Comparison of ENCODE assay signal across 16 cellular contexts in the genomic region with DNA sequence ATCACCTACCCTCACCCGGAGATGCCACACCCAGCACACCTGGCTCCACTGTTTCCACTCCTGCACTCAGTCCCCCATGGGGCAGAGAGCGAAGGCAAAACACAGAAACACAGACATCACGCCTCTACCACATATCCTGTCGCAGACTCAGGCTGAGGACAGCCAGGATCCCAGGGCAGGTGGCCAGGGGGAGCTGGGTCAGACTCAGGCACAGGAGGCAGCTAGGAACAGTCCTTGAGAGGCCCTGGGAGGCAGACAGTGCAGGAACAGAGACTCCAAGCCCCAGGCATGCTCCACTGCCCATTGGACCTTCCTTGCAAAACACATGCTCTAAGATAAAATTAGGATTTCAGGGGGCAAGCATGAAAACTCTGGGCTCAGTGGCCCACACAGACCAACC.
A peak's percentile ranks its signal among the peaks of the same experiment; 100 is the strongest.
DNase-seq lines count a peak whose midpoint lies in the region; ATAC-seq and TF ChIP-seq lines count a peak whose summit lies in the region.
"Had no signal": no experiment of that assay in that cellular context is flagged by ENCODE, and none has a peak within 500 bp of the region (broad histone marks: within the 10 kb centered on the region; RNA-seq: fewer than 3 reads in every experiment).

No MANE protein-coding gene starts in this region.

- 92% methylated on average over 4 of the region's 4 CpGs for WGBS in prostate gland

- H3K4me3 ChIP-seq in prostate gland, result no peak overlapping the region
- H3K4me3 ChIP-seq: SJCRH30 had no signal

- no peaks in the 10 kb centered on the region for H3K27me3 ChIP-seq in prostate gland (replicated peaks; ENCODE audit: insufficient read depth)

- TF ChIP-seq CTCF in prostate gland (IDR thresholded peaks at IDR 0.05), result no peak

- DNase-seq in dedifferentiated amniotic fluid mesenchymal stem cell (ENCODE audit: extremely low spot score) (peak; percentile 9), prostate gland (ENCODE audit: low spot score) (no peak), posterior cingulate gyrus (no peak), iPS-NIHi7 (ENCODE audit: extremely low spot score) (no peak), SIG-M5 treated with dmso at 0.1 percent for 504 hours (lab: John Stamatoyannopoulos, UW; ENCODE audit: unreplicated experiment) (no peak)
- DNase-seq in activated CD8-positive, alpha-beta memory T cell treated with anti-CD3 and anti-CD28 coated beads, Interleukin-2, amount 50 U/mL, for 4 hours, result no peak
- DNase-seq: COR-L47, GOT3, HFFc6, Kasumi-1, NCI-H1930, NCI-H510A treated with DMSO at 0.1 percent for 48 hours, SJCRH30 had no signal

- intact Hi-C loops in prostate gland (cut with DNase I), result no loop called here
- intact Hi-C loops in posterior cingulate gyrus (cut with DNase I), result no loop called here

- ATAC-seq in GM18502 (IDR thresholded peaks at IDR 0.05; ENCODE audit: poor library complexity, unreplicated experiment) (peak; percentile 5), HG02884 (IDR thresholded peaks at IDR 0.05; ENCODE audit: unreplicated experiment) (peak; percentile 18)

- TF ChIP-seq POLR2A in prostate gland (IDR thresholded peaks at IDR 0.05), result no peak

- H3K36me3 ChIP-seq in prostate gland, result no peaks in the 10 kb centered on the region
- H3K36me3 ChIP-seq: SJCRH30 had no signal

- H3K9me3 ChIP-seq in prostate gland, result no peaks in the 10 kb centered on the region
- H3K9me3 ChIP-seq: SJCRH30 had no signal

- H3K27ac ChIP-seq in prostate gland, result peak overlapping the region; percentile 32 to 76
- H3K27ac ChIP-seq: C4-2B, SJCRH30 had no signal

- H3K4me1 ChIP-seq in prostate gland (replicated peaks), result peaks cover 5% of the 10 kb centered on the region
- H3K4me1 ChIP-seq: SJCRH30 had no signal
